In the genomic region with DNA sequence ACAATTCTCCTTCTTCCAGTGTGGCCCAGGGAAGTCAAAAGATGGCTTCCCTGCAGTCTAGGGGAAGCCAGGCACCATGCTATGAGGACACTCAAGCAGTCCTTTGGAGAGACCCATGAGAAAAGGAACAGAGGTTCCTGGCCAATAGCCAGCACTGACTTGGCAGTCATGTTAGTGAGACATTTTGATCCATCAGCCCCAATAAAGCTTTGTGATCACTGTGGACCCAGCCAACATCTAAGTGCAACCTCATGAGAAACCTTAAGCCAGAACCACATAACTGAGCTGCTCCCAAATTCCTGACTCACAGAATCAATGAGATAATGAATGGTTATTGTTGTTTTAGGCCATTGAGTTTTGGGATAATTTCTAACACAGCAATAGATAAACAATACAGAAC, we compare ENCODE assay signal across 33 cellular contexts.
"Had no signal": no experiment of that assay in that cellular context is flagged by ENCODE, and none has a peak within 500 bp of the region (broad histone marks: within the 10 kb centered on the region; RNA-seq: fewer than 3 reads in every experiment).

No MANE protein-coding gene starts in this region.

- H3K36me3 ChIP-seq: cardiac muscle cell, SJCRH30, WERI-Rb-1 had no signal

- ATAC-seq: activated CD8-positive, alpha-beta memory T cell treated with anti-CD3 and anti-CD28 coated beads, Interleukin-2, amount 10 ng/mL, durations not matched to agents 7 days and 5 days; activated T-cell treated with anti-CD3 and anti-CD28 coated beads, Interleukin-2, amount 50 U/mL, for 72 hours; activated T-helper 17 cell treated with anti-CD3 and anti-CD28 coated beads, Interleukin-2, amount 50 U/mL, for 72 hours; K562; Panc1 had no signal

- DNase-seq: activated CD4-positive, alpha-beta memory T cell treated with anti-CD3 and anti-CD28 coated beads, Interleukin-2, amount 10 ng/mL, durations not matched to agents 7 days and 5 days; activated CD4-positive, alpha-beta T cell treated with anti-CD3 and anti-CD28 coated beads for 1 hour; activated CD4-positive, alpha-beta T cell treated with anti-CD3 and anti-CD28 coated beads for 48 hours; activated CD4-positive, CD25-positive, alpha-beta regulatory T cell; activated CD8-positive, alpha-beta memory T cell treated with anti-CD3 and anti-CD28 coated beads for 24 hours; activated CD8-positive, alpha-beta memory T cell treated with anti-CD3 and anti-CD28 coated beads, Interleukin-2, amount 10 ng/mL, durations not matched to agents 7 days and 5 days; activated CD8-positive, alpha-beta memory T cell treated with anti-CD3 and anti-CD28 coated beads, Interleukin-2, amount 50 U/mL, for 48 hours; activated effector memory CD4-positive, alpha-beta T cell treated with anti-CD3 and anti-CD28 coated beads, Interleukin-2, amount 50 U/mL, for 16 hours; activated naive CD4-positive, alpha-beta T cell; activated naive CD4-positive, alpha-beta T cell treated with anti-CD3 and anti-CD28 coated beads, Interleukin-2, amount 50 U/mL, for 16 hours; activated naive CD8-positive, alpha-beta T cell treated with anti-CD3 and anti-CD28 coated beads for 36 hours; activated T-cell treated with anti-CD3 and anti-CD28 coated beads, Interleukin-2, amount 50 U/mL, for 72 hours; amniotic stem cell; aorta; NCI-H1048; NCI-H1105 treated with DMSO at 0.1 percent for 48 hours; NCI-H1436; NCI-H1694; NCI-H1930; NCI-H2081 treated with DMSO at 0.1 percent for 48 hours; NCI-H2171; NCI-H510A treated with DMSO at 0.1 percent for 48 hours; NCI-H526 treated with DMSO at 0.1 percent for 48 hours; NCI-H774; SHP77; SJCRH30; T1000; WERI-Rb-1 had no signal

- H3K4me1 ChIP-seq: SJCRH30 had no signal

- H3K27ac ChIP-seq: cardiac muscle cell, SJCRH30, SK-N-MC, WERI-Rb-1 had no signal

- H3K27me3 ChIP-seq: cardiac muscle cell, SJCRH30 had no signal

- H3K4me3 ChIP-seq: cardiac muscle cell, K562, SJCRH30, SK-N-MC had no signal
